ENCODE assay signal across 16 cellular contexts in genomic region chr3:13565581-13566461, GRCh38.
"Had no signal": no experiment of that assay in that cellular context is flagged by ENCODE, and none has a peak within 500 bp of the region (broad histone marks: within the 10 kb centered on the region; RNA-seq: fewer than 3 reads in every experiment).

No MANE protein-coding gene starts in this region.

- H3K4me3 ChIP-seq: adrenal gland, pancreas, SK-N-MC, thyroid gland, uterus had no signal

- H3K9me3 Mint-ChIP-seq: nephron progenitor cell; T-helper 1 cell treated with Interleukin-12 subunit alpha and Interleukin-12 subunit beta and Interleukin-4 antibody, amounts not matched to agents 30 μg/mL and 1 μg/mL, for 36 hours had no signal

- DNase-seq: activated CD4-positive, alpha-beta T cell treated with anti-CD3 and anti-CD28 coated beads, Interleukin-2, amount 50 U/mL, for 4 hours; activated CD8-positive, alpha-beta memory T cell treated with anti-CD3 and anti-CD28 coated beads, Interleukin-2, amount 10 ng/mL, durations not matched to agents 7 days and 5 days; activated naive CD4-positive, alpha-beta T cell treated with Interleukin-2 at 50 U/mL for 16 hours; activated T-cell treated with anti-CD3 and anti-CD28 coated beads, Interleukin-2, amount 50 U/mL, for 48 hours; adrenal gland; central memory CD4-positive, alpha-beta T cell; hypothalamus; kidney glomerular epithelial cell; nephron progenitor cell; retina; small intestine; thyroid gland; uterus had no signal

- H3K9me3 ChIP-seq: adrenal gland, pancreas, thyroid gland, uterus had no signal

- H3K27ac ChIP-seq: adrenal gland, pancreas, SK-N-MC, thyroid gland, uterus had no signal

- H3K27ac Mint-ChIP-seq: activated CD8-positive, alpha-beta memory T cell treated with anti-CD3 and anti-CD28 coated beads, Interleukin-2, amount 10 ng/mL, durations not matched to agents 7 days and 5 days; T-helper 1 cell treated with Interleukin-12 subunit alpha and Interleukin-12 subunit beta and Interleukin-4 antibody, amounts not matched to agents 30 μg/mL and 1 μg/mL, for 36 hours had no signal

- H3K4me3 Mint-ChIP-seq: activated CD8-positive, alpha-beta memory T cell treated with anti-CD3 and anti-CD28 coated beads, Interleukin-2, amount 10 ng/mL, durations not matched to agents 7 days and 5 days; nephron progenitor cell; T-helper 1 cell treated with Interleukin-12 subunit alpha and Interleukin-12 subunit beta and Interleukin-4 antibody, amounts not matched to agents 30 μg/mL and 1 μg/mL, for 36 hours had no signal

- H3K27me3 ChIP-seq: adrenal gland, pancreas, thyroid gland, uterus had no signal

- H3K4me1 ChIP-seq: adrenal gland, pancreas, thyroid gland, uterus had no signal

- H3K36me3 Mint-ChIP-seq: activated CD8-positive, alpha-beta memory T cell treated with anti-CD3 and anti-CD28 coated beads, Interleukin-2, amount 10 ng/mL, durations not matched to agents 7 days and 5 days had no signal

- H3K36me3 ChIP-seq: adrenal gland, pancreas, thyroid gland, uterus had no signal
